Comparison of ENCODE assay signal across 1 cellular context in the genomic region with DNA sequence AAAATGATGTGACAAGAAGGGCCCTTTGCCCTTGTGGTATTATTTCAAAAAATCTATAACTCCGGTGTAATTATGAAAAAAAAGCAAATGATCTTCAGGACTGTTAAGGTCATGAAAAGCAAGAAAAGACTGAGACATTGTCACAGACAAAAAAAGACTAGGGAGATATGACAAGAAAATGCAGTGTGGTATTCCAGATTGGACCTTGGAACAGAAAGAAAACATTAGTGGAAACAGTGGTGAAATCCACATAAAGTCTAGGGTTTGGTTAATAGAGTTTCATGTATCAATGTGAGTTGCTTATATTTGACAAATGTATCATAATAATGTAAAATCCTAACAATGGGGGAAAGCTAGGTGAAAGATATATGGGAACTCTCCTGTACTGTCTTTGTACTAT.
TF ChIP-seq lines count a peak whose summit lies in the region.

No MANE protein-coding gene starts in this region.

TF ChIP-seq in A549, 52 proteins besides CTCF, POLR2A, EP300 and RAD21 (continued from another document):
- no peak for TF ChIP-seq ZSCAN20 (CRISPR knock-in tag; IDR thresholded peaks at IDR 0.05)
- no peak for TF ChIP-seq KDM5A (IDR thresholded peaks at IDR 0.05)
- TF ChIP-seq, protein P1, sequence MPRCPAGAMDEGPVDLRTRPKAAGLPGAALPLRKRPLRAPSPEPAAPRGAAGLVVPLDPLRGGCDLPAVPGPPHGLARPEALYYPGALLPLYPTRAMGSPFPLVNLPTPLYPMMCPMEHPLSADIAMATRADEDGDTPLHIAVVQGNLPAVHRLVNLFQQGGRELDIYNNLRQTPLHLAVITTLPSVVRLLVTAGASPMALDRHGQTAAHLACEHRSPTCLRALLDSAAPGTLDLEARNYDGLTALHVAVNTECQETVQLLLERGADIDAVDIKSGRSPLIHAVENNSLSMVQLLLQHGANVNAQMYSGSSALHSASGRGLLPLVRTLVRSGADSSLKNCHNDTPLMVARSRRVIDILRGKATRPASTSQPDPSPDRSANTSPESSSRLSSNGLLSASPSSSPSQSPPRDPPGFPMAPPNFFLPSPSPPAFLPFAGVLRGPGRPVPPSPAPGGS (IDR thresholded peaks at IDR 0.05): no peak
- no peak for TF ChIP-seq TP53 (CRISPR knock-in tag; IDR thresholded peaks at IDR 0.05)
- no peak for TF ChIP-seq MAFK (IDR thresholded peaks at IDR 0.05; ENCODE audit: partially characterized antibody)
- TF ChIP-seq NR3C1 (IDR thresholded peaks at IDR 0.05): no peak
- no peak for TF ChIP-seq RNF2 (IDR thresholded peaks at IDR 0.05; ENCODE audit: borderline replicate concordance, low read depth)
- TF ChIP-seq, protein P2, sequence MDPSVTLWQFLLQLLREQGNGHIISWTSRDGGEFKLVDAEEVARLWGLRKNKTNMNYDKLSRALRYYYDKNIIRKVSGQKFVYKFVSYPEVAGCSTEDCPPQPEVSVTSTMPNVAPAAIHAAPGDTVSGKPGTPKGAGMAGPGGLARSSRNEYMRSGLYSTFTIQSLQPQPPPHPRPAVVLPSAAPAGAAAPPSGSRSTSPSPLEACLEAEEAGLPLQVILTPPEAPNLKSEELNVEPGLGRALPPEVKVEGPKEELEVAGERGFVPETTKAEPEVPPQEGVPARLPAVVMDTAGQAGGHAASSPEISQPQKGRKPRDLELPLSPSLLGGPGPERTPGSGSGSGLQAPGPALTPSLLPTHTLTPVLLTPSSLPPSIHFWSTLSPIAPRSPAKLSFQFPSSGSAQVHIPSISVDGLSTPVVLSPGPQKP (IDR thresholded peaks at IDR 0.05; ENCODE audit: low read depth, low read length): no peak
- no peak for TF ChIP-seq SREBF2 (IDR thresholded peaks at IDR 0.05)
- no peak for TF ChIP-seq MAX (IDR thresholded peaks at IDR 0.05)
- TF ChIP-seq TFCP2L1 (CRISPR knock-in tag; IDR thresholded peaks at IDR 0.05): no peak
- no peak for TF ChIP-seq CBX8 (IDR thresholded peaks at IDR 0.05)
- no peak for TF ChIP-seq EHF (CRISPR knock-in tag; IDR thresholded peaks at IDR 0.05)
- TF ChIP-seq EHMT2 (IDR thresholded peaks at IDR 0.05; ENCODE audit: low read depth): no peak
- TF ChIP-seq, protein P3, sequence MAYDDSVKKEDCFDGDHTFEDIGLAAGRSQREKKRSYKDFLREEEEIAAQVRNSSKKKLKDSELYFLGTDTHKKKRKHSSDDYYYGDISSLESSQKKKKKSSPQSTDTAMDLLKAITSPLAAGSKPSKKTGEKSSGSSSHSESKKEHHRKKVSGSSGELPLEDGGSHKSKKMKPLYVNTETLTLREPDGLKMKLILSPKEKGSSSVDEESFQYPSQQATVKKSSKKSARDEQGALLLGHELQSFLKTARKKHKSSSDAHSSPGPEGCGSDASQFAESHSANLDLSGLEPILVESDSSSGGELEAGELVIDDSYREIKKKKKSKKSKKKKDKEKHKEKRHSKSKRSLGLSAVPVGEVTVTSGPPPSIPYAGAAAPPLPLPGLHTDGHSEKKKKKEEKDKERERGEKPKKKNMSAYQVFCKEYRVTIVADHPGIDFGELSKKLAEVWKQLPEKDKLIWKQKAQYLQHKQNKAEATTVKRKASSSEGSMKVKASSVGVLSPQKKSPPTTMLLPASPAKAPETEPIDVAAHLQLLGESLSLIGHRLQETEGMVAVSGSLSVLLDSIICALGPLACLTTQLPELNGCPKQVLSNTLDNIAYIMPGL (CRISPR knock-in tag; IDR thresholded peaks at IDR 0.05; ENCODE audit: borderline replicate concordance): no peak
